ENCODE assay signal across 12 cellular contexts in genomic region chr11:114293201-114293711, GRCh38. TPM values are rescaled to one million over a fixed set of nuclear protein-coding genes. Genes with fewer than 3 reads are reported as not detected.
A peak's percentile ranks its signal among the peaks of the same experiment; 100 is the strongest.
DNase-seq lines count a peak whose midpoint lies in the region; ATAC-seq and TF ChIP-seq lines count a peak whose summit lies in the region.
"Had no signal": no experiment of that assay in that cellular context is flagged by ENCODE, and none has a peak within 500 bp of the region (broad histone marks: within the 10 kb centered on the region; RNA-seq: fewer than 3 reads in every experiment).

No MANE protein-coding gene starts in this region.

- H3K27me3 ChIP-seq in gastroesophageal sphincter = peaks cover 14% of the 10 kb centered on the region
- H3K27me3 ChIP-seq in gastrocnemius medialis = no peaks in the 10 kb centered on the region

- WGBS in gastroesophageal sphincter (ENCODE audit: low coverage in 1 of 2), 2 donors = 50 to 71% methylated on average over 1 of the region's 1 CpG

- TF ChIP-seq CTCF in VCaP (conservative IDR thresholded peaks at IDR 0.05) (no peak), gastroesophageal sphincter (IDR thresholded peaks at IDR 0.05) (no peak), gastrocnemius medialis (IDR thresholded peaks at IDR 0.05 in 4 of 5, conservative IDR thresholded peaks at IDR 0.05 in 1 of 5) (no peak)

- ATAC-seq in gastroesophageal sphincter (no peak), gastrocnemius medialis (no peak), HG03045 (IDR thresholded peaks at IDR 0.05; ENCODE audit: unreplicated experiment) (no peak)

- in situ Hi-C loops in gastrocnemius medialis (cut with MboI; ENCODE audit: low sequenced_read_pairs in 4 of 4) = loop anchor here in 2 of 4 donors (25.0 kb wide), 1 partner anchor 406 kb away; the partner anchor contains the start of gene USP28 (in 2 of the 2)

- H3K4me1 ChIP-seq in gastroesophageal sphincter (peaks cover 0 to 56% (median 0%) of the 10 kb centered on the region in 3 donors), gastrocnemius medialis (peaks cover 34 to 41% of the 10 kb centered on the region in 2 donors)

- H3K27ac ChIP-seq in VCaP = peak overlapping the region; percentile 86
- H3K27ac ChIP-seq in gastroesophageal sphincter = peak overlapping the region in 3 of 4 donors; percentile 26 to 88 (median 65)
- peak overlapping the region; percentile 68 to 83 (median 78) for H3K27ac ChIP-seq in gastrocnemius medialis

- TF ChIP-seq EP300 in gastroesophageal sphincter (IDR thresholded peaks at IDR 0.05) = no peak

- H3K9me3 ChIP-seq in gastroesophageal sphincter (no peaks in the 10 kb centered on the region), gastrocnemius medialis (no peaks in the 10 kb centered on the region)

- H3K36me3 ChIP-seq in gastroesophageal sphincter = peaks cover 0 to 5% of the 10 kb centered on the region in 2 donors
- H3K36me3 ChIP-seq in gastrocnemius medialis = peaks cover 0 to 6% of the 10 kb centered on the region in 2 donors

- TF ChIP-seq POLR2A in gastroesophageal sphincter (IDR thresholded peaks at IDR 0.05) (no peak), gastrocnemius medialis (IDR thresholded peaks at IDR 0.05) (no peak)

- H3K4me3 ChIP-seq in gastroesophageal sphincter = no peak overlapping the region
- H3K4me3 ChIP-seq in gastrocnemius medialis = no peak overlapping the region

- DNase-seq in Daoy (ENCODE audit: low read depth) (peak; percentile 45), gastrocnemius medialis (no peak), iPS-NIHi11 (ENCODE audit: low spot score) (no peak), NCI-H1694 treated with DMSO at 0.1 percent for 48 hours (lab: John Stamatoyannopoulos, UW) (no peak)
- DNase-seq in activated naive CD4-positive, alpha-beta T cell (lab: John Stamatoyannopoulos, UW) = no peak
- DNase-seq: DMS53, immature natural killer cell, Kasumi-1 had no signal

- intact Hi-C loops in gastrocnemius medialis (cut with DNase I; ENCODE audit: low total_unique reads) = no loop called here

RNA-seq across cellular contexts. Expression of gene NNMT, which starts 2.9 kb away (rescaled TPM):
- 187 and 246 TPM in 2 replicates for total RNA-seq in Daoy (2014; rRNA removed; shearing (Covaris generic))
- total RNA-seq in gastroesophageal sphincter (100 to 1,000 TPM in 3 of 4 donors, 10 to 100 TPM in 1; 39.4 to 409 (median 243) TPM), gastrocnemius medialis (100 to 1,000 TPM; 157 to 968 (median 541) TPM)
- total RNA-seq: activated CD4-positive, alpha-beta T cell treated with anti-CD3 and anti-CD28 coated beads, Interleukin-2, amount 10 ng/mL, durations not matched to agents 24 days and 14 days had no signal
